Comparison of ENCODE assay signal across 10 cellular contexts in the genomic region with DNA sequence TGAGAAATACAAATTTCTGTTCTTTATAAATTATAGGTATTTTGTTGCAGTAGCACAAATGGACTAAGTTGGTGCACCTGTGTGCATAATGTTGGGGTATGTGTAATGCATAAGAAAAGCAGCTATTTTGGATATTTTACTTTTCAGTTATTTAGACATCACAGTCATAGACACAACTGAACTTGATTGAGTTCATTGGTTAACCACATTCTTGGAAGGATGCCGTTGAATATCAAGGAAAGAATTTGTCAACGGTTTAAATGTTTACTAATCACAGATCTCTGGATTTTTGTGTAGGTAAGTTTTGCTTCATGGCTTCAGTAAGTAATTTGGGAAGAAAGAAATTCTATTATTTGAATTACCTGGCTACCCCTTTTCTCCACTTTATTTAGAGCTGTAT. TPM values are rescaled to one million over a fixed set of nuclear protein-coding genes. Genes with fewer than 3 reads are reported as not detected.
DNase-seq lines count a peak whose midpoint lies in the region; ATAC-seq, FAIRE-seq and TF ChIP-seq lines count a peak whose summit lies in the region.
"Had no signal": no experiment of that assay in that cellular context is flagged by ENCODE, and none has a peak within 500 bp of the region (broad histone marks: within the 10 kb centered on the region; RNA-seq: fewer than 3 reads in every experiment).

No MANE protein-coding gene starts in this region.

- TF ChIP-seq CTCF in right atrium auricular region (IDR thresholded peaks at IDR 0.05): no peak
- TF ChIP-seq CTCF in hepatocyte (IDR thresholded peaks at IDR 0.05; ENCODE audit: poor library complexity): no peak

- peaks cover 0 to 39% of the 10 kb centered on the region in 2 donors for H3K4me1 ChIP-seq in right atrium auricular region
- H3K4me1 ChIP-seq in hepatocyte (ENCODE audit: insufficient read depth): peaks cover 22% of the 10 kb centered on the region

- H3K9me3 ChIP-seq in right atrium auricular region: no peaks in the 10 kb centered on the region
- no peaks in the 10 kb centered on the region for H3K9me3 ChIP-seq in hepatocyte (ENCODE audit: low read depth)

- intact Hi-C loops in left cardiac atrium (cut with DNase I): loop anchor here in 1 of 2 donors (10.0 kb wide), 1 partner anchor 98 kb away; the partner anchor contains the start of gene C10orf67

- peak overlapping the region; percentile 95 to 98 for H3K27ac ChIP-seq in right atrium auricular region
- no peak overlapping the region for H3K27ac ChIP-seq in hepatocyte
- H3K27ac ChIP-seq: cardiac muscle cell, WERI-Rb-1 had no signal

- ATAC-seq in left cardiac atrium (no peak), HG03039 (IDR thresholded peaks at IDR 0.05; ENCODE audit: unreplicated experiment) (no peak)
- ATAC-seq in activated T-helper 17 cell treated with anti-CD3 and anti-CD28 coated beads, Interleukin-2, amount 50 U/mL, for 72 hours (replicated peaks): no peak

- peaks cover 31% of the 10 kb centered on the region for H3K4me1 Mint-ChIP-seq in activated T-helper 17 cell treated with anti-CD3 and anti-CD28 coated beads, Interleukin-2, amount 50 U/mL, for 72 hours

- no peak overlapping the region for H2AFZ ChIP-seq in hepatocyte

- H3K36me3 ChIP-seq in right atrium auricular region (peaks cover 13% of the 10 kb centered on the region), hepatocyte (replicated peaks; ENCODE audit: insufficient read depth, low read depth) (no peaks in the 10 kb centered on the region)
- H3K36me3 ChIP-seq: cardiac muscle cell, WERI-Rb-1 had no signal

- no peaks in the 10 kb centered on the region for H3K27me3 Mint-ChIP-seq in activated T-helper 17 cell treated with anti-CD3 and anti-CD28 coated beads, Interleukin-2, amount 50 U/mL, for 72 hours

- H3K27ac Mint-ChIP-seq in activated T-helper 17 cell treated with anti-CD3 and anti-CD28 coated beads, Interleukin-2, amount 50 U/mL, for 72 hours: peak overlapping the region; percentile 17

- peaks cover 44% of the 10 kb centered on the region for H3K79me2 ChIP-seq in hepatocyte

- H3K4me3 Mint-ChIP-seq in activated T-helper 17 cell treated with anti-CD3 and anti-CD28 coated beads, Interleukin-2, amount 50 U/mL, for 72 hours: peak overlapping the region; percentile 95

- peaks cover 30% of the 10 kb centered on the region for H4K20me1 ChIP-seq in hepatocyte (ENCODE audit: insufficient read depth, poor library complexity, severe bottlenecking)

- H3K27me3 ChIP-seq in right atrium auricular region: no peaks in the 10 kb centered on the region
- no peaks in the 10 kb centered on the region for H3K27me3 ChIP-seq in hepatocyte
- H3K27me3 ChIP-seq: cardiac muscle cell had no signal

- peaks cover 56% of the 10 kb centered on the region for H3K36me3 Mint-ChIP-seq in activated T-helper 17 cell treated with anti-CD3 and anti-CD28 coated beads, Interleukin-2, amount 50 U/mL, for 72 hours (ENCODE audit: low read depth)

- peak overlapping the region; percentile 84 to 94 for H3K4me3 ChIP-seq in right atrium auricular region
- no peak overlapping the region for H3K4me3 ChIP-seq in hepatocyte
- H3K4me3 ChIP-seq: cardiac muscle cell had no signal

- DNase-seq in right atrium auricular region (ENCODE audit: low spot score) (no peak), left cardiac atrium (no peak), hepatocyte (ENCODE audit: low spot score) (no peak), urothelium cell line (ENCODE audit: low spot score) (peak; percentile 6), NCI-H1694 treated with DMSO at 0.1 percent for 48 hours (lab: John Stamatoyannopoulos, UW) (no peak), OCI-M1 (lab: John Stamatoyannopoulos, UW) (no peak)
- DNase-seq: WERI-Rb-1 had no signal

- FAIRE-seq in urothelium cell line (lab: Jason Lieb, UNC): no peak

- H3K9me3 Mint-ChIP-seq in activated T-helper 17 cell treated with anti-CD3 and anti-CD28 coated beads, Interleukin-2, amount 50 U/mL, for 72 hours: no peaks in the 10 kb centered on the region

- WGBS in hepatocyte (ENCODE audit: low lambda C conversion rate, missing lambda C conversion rate): 87% methylated on average over 2 of the region's 2 CpGs

- H3K4me2 ChIP-seq in hepatocyte: peak overlapping the region; percentile 95

- no peaks in the 10 kb centered on the region for H3K9me2 ChIP-seq in hepatocyte (replicated peaks; ENCODE audit: insufficient read depth)

RNA-seq across cellular contexts. Expression of gene OTUD1, which starts 4.1 kb away (rescaled TPM):
- 10 to 100 TPM in 1 of 2 donors, 1 to 10 TPM in 1; 9.1 to 27.1 TPM for total RNA-seq in right atrium auricular region
- 10 to 100 TPM; 14.0 to 14.4 TPM for total RNA-seq in left cardiac atrium
- total RNA-seq in activated T-helper 17 cell treated with anti-CD3 and anti-CD28 coated beads, Interleukin-2, amount 50 U/mL, for 72 hours: 10 to 100 TPM; 11.5 to 13.1 TPM
- total RNA-seq in hepatocyte: 29.0 and 31.7 TPM in 2 replicates
- polyA plus RNA-seq in hepatocyte: 34.8 and 38.5 TPM in 2 replicates
